In genomic region chr13:50136678-50137077, GRCh38 we compare ENCODE assay signal across 27 cellular contexts.
DNase-seq lines count a peak whose midpoint lies in the region; ATAC-seq, FAIRE-seq and TF ChIP-seq lines count a peak whose summit lies in the region.
"Had no signal": no experiment of that assay in that cellular context is flagged by ENCODE, and none has a peak within 500 bp of the region (broad histone marks: within the 10 kb centered on the region; RNA-seq: fewer than 3 reads in every experiment).

No MANE protein-coding gene starts in this region.

- no peak for TF ChIP-seq EP300 in K562 (IDR thresholded peaks at IDR 0.05; ENCODE audit: low read length)

- H3K27ac ChIP-seq in Panc1 (ENCODE audit: low read length) (peak overlapping the region; percentile 29; the same call in 1 of the 2 replicates), K562 (ENCODE audit: extremely low read depth, low read depth, low read length) (no peak overlapping the region)
- H3K27ac ChIP-seq: 22Rv1, A549, BLaER1 had no signal

- in situ Hi-C loops in Panc1 (cut with HindIII; ENCODE audit: low pct_unique_long_range_greater_than_20kb, low sequenced_read_pairs) = no loop called here
- in situ Hi-C loops in K562 (cut with MboI) = no loop called here

- H3K4me3 ChIP-seq in Panc1 (ENCODE audit: low read depth in 2 of 2, low read length in 2 of 2) (no peak overlapping the region), K562 (no peak overlapping the region), mucosa of descending colon (no peak overlapping the region)
- H3K4me3 ChIP-seq: A549, BLaER1, GM12878 had no signal

- peak overlapping the region; percentile 33; the same call in 1 of the 2 replicates for H2AFZ ChIP-seq in K562 (ENCODE audit: low read depth, low read length)

- no peak for TF ChIP-seq RAD21 in K562 (CRISPR knock-in tag; conservative IDR thresholded peaks at IDR 0.05 in 1 of 2, IDR thresholded peaks at IDR 0.05 in 1 of 2)

- no peaks in the 10 kb centered on the region for H3K9me1 ChIP-seq in K562 (ENCODE audit: control insufficient read depth, insufficient read depth, low read length)

- H3K79me2 ChIP-seq in K562 (ENCODE audit: control insufficient read depth, insufficient read depth, low read length) = no peaks in the 10 kb centered on the region

- H3K36me3 ChIP-seq in Panc1 (ENCODE audit: control insufficient read depth, insufficient read depth, low read length) (no peaks in the 10 kb centered on the region), K562 (ENCODE audit: control insufficient read depth, insufficient read depth, low read length) (no peaks in the 10 kb centered on the region), mucosa of descending colon (ENCODE audit: low read depth) (no peaks in the 10 kb centered on the region)
- H3K36me3 ChIP-seq: BE2C had no signal

- H3K4me2 ChIP-seq in K562 (ENCODE audit: insufficient read depth, low read length) = no peak overlapping the region
- H3K4me2 ChIP-seq: A549, BLaER1 had no signal

- H3K27me3 ChIP-seq in Panc1 (ENCODE audit: control insufficient read depth, insufficient read depth, low read length) = no peaks in the 10 kb centered on the region
- H3K27me3 ChIP-seq in K562 (ENCODE audit: control insufficient read depth in 2 of 2, insufficient read depth in 2 of 2, low read length in 2 of 2) = no peaks in the 10 kb centered on the region
- H3K27me3 ChIP-seq: BE2C had no signal

- H3K4me1 ChIP-seq in Panc1 (ENCODE audit: control insufficient read depth, insufficient read depth, low read length) = peaks cover 15% of the 10 kb centered on the region
- no peaks in the 10 kb centered on the region for H3K4me1 ChIP-seq in K562 (replicated peaks in 1 of 2; ENCODE audit: control insufficient read depth in 2 of 2, insufficient read depth in 2 of 2, low read length in 2 of 2)
- H3K4me1 ChIP-seq in mucosa of descending colon (ENCODE audit: low read depth) = no peaks in the 10 kb centered on the region
- H3K4me1 ChIP-seq: A549 had no signal

- no peaks in the 10 kb centered on the region for H4K20me1 ChIP-seq in K562 (replicated peaks; ENCODE audit: control insufficient read depth, insufficient read depth, low read length)
- H4K20me1 ChIP-seq: BLaER1 had no signal

- WGBS in K562 (ENCODE audit: insufficient coverage, low coverage, missing lambda C conversion rate) = 50% methylated on average over 3 of the region's 3 CpGs

- DNase-seq in NCI-H82 (lab: John Stamatoyannopoulos, UW) (peak; percentile 50), NCI-H82 treated with DMSO at 0.1 percent for 48 hours (lab: John Stamatoyannopoulos, UW; ENCODE audit: unreplicated experiment) (no peak), Panc1 (ENCODE audit: low read depth, low spot score) (no peak), K562 (ENCODE audit: extremely low read depth in 1 of 4, low spot score in 3 of 4) (no peak), mucosa of descending colon (no peak), NCI-H446 treated with DMSO at 0.1 percent for 48 hours (lab: John Stamatoyannopoulos, UW) (no peak), NCI-H187 treated with DMSO at 0.1 percent for 48 hours (lab: John Stamatoyannopoulos, UW) (no peak)
- DNase-seq: AML-193; BE2C; C1 segment of cervical spinal cord; CD4-positive, alpha-beta memory T cell; CD4-positive, CD25-positive, alpha-beta regulatory T cell; CD8-positive, alpha-beta memory T cell; COR-L47; DMS 273 treated with DMSO at 0.1 percent for 48 hours; DMS153; DMS53; DMS79; DND-41; EL; GDM1 had no signal

- no peak for TF ChIP-seq CTCF in Panc1 (IDR thresholded peaks at IDR 0.05)
- TF ChIP-seq CTCF in K562 (IDR thresholded peaks at IDR 0.05 in 2 of 3, conservative IDR thresholded peaks at IDR 0.05 in 1 of 3; ENCODE audit: insufficient read depth in 2 of 3, low read depth in 1 of 3, low read length in 3 of 3) = no peak
- TF ChIP-seq CTCF in mucosa of descending colon (IDR thresholded peaks at IDR 0.05) = no peak

- no peak overlapping the region for H3K9ac ChIP-seq in K562 (ENCODE audit: insufficient read depth in 1 of 2, low read depth in 2 of 2, low read length in 2 of 2)
- H3K9ac ChIP-seq: BLaER1 had no signal

- no peak for ATAC-seq in Panc1
- no peak for ATAC-seq in K562
- peak; percentile 37 for ATAC-seq in mucosa of descending colon
- ATAC-seq in GM18498 (IDR thresholded peaks at IDR 0.05; ENCODE audit: unreplicated experiment) = no peak
- ATAC-seq: A549, GM12878 had no signal

- POLR2A ChIA-PET in Panc1 (lab: Charles Lee) (no interaction called here), K562 (lab: Yijun Ruan, JAX) (interaction anchor here (0.6 to 2.0 kb wide), 3 partner anchors 11 to 1514 kb away, joined by 3 to 7 read pairs (median 3); no protein-coding TSS in a partner anchor)

- H3K9me3 ChIP-seq in Panc1 (ENCODE audit: control insufficient read depth, insufficient read depth, low read depth, low read length) (no peaks in the 10 kb centered on the region), K562 (replicated peaks; ENCODE audit: control insufficient read depth, insufficient read depth, low read depth, low read length) (no peaks in the 10 kb centered on the region), mucosa of descending colon (no peaks in the 10 kb centered on the region)
- H3K9me3 ChIP-seq: A549, BE2C had no signal

- CTCF ChIA-PET in Panc1 (lab: Charles Lee) (interaction anchor here (0.7 kb wide), 1 partner anchor 109 kb away, joined by 3 read pairs; no protein-coding TSS in a partner anchor), K562 (lab: Yijun Ruan, JAX; ENCODE audit: low intra/inter-chr PET ratio) (no interaction called here)

- no peak for TF ChIP-seq POLR2A in K562 (conservative IDR thresholded peaks at IDR 0.05)

- intact Hi-C loops in Panc1 (cut with micrococcal nuclease; ENCODE audit: unreplicated experiment) = no loop called here
- intact Hi-C loops in K562 (cut with micrococcal nuclease) = no loop called here
- intact Hi-C loops in mucosa of descending colon (cut with DNase I, micrococcal nuclease) = no loop called here

- no peak for FAIRE-seq in K562 (lab: Jason Lieb, UNC)
- FAIRE-seq: A549, GM12878, GM12892 had no signal

- BruUV-seq in Panc1 (replicated peaks; lab: Mats Ljungman, UMichigan) (no TSS peak), K562 (replicated peaks; lab: Mats Ljungman, UMichigan) (no TSS peak)

TF ChIP-seq in K562, 482 proteins besides CTCF, POLR2A, EP300 and RAD21:
- no peak for TF ChIP-seq E2F4 (CRISPR knock-in tag; IDR thresholded peaks at IDR 0.05; ENCODE audit: low read depth)
- TF ChIP-seq TAL1 (IDR thresholded peaks at IDR 0.05) = no peak
- TF ChIP-seq, protein P1, sequence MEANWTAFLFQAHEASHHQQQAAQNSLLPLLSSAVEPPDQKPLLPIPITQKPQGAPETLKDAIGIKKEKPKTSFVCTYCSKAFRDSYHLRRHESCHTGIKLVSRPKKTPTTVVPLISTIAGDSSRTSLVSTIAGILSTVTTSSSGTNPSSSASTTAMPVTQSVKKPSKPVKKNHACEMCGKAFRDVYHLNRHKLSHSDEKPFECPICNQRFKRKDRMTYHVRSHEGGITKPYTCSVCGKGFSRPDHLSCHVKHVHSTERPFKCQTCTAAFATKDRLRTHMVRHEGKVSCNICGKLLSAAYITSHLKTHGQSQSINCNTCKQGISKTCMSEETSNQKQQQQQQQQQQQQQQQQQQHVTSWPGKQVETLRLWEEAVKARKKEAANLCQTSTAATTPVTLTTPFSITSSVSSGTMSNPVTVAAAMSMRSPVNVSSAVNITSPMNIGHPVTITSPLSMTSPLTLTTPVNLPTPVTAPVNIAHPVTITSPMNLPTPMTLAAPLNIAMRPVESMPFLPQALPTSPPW (CRISPR knock-in tag; IDR thresholded peaks at IDR 0.05) = no peak
- no peak for TF ChIP-seq CHAMP1 (IDR thresholded peaks at IDR 0.05)
- TF ChIP-seq CBFB (CRISPR knock-in tag; IDR thresholded peaks at IDR 0.05) = no peak
- TF ChIP-seq RFX1 (IDR thresholded peaks at IDR 0.05) = no peak
- no peak for TF ChIP-seq ETS2 (tag; IDR thresholded peaks at IDR 0.05; ENCODE audit: borderline replicate concordance, poor library complexity, severe bottlenecking)
- no peak for TF ChIP-seq ARID2 (IDR thresholded peaks at IDR 0.05)
- no peak for TF ChIP-seq ZKSCAN1 (IDR thresholded peaks at IDR 0.05; ENCODE audit: low read depth, low read length)
- no peak for TF ChIP-seq JUNB (CRISPR knock-in tag; conservative IDR thresholded peaks at IDR 0.05)
- no peak for TF ChIP-seq ZNF76 (CRISPR knock-in tag; IDR thresholded peaks at IDR 0.05; ENCODE audit: borderline replicate concordance)
